In the genomic region with DNA sequence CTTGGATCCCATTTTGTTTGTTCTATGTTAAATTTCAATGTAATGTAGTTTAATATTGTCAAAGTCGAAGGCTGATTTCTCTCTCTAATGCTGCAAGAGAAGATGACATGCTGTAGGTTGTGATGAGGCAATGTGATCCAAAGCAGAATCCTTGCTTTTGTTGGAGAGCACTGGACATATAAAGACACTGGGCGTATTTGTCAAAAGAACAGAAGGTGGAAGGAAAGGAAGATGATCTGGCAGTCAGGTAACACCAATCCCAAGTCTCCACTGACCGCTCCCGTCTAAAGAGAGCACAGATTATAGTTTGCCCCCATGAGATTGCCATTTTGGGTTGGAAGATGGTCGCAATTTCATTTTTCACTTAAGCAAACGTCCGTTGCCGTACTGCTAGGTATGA, we compare ENCODE assay signal across 1 cellular context.
TF ChIP-seq lines count a peak whose summit lies in the region.

No MANE protein-coding gene starts in this region.

TF ChIP-seq in WTC11, 78 proteins besides CTCF, POLR2A, EP300 and RAD21 (continued from another document):
- TF ChIP-seq, protein P1, sequence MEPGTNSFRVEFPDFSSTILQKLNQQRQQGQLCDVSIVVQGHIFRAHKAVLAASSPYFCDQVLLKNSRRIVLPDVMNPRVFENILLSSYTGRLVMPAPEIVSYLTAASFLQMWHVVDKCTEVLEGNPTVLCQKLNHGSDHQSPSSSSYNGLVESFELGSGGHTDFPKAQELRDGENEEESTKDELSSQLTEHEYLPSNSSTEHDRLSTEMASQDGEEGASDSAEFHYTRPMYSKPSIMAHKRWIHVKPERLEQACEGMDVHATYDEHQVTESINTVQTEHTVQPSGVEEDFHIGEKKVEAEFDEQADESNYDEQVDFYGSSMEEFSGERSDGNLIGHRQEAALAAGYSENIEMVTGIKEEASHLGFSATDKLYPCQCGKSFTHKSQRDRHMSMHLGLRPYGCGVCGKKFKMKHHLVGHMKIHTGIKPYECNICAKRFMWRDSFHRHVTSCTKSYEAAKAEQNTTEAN (CRISPR knock-in tag; IDR thresholded peaks at IDR 0.05) = no peak
- no peak for TF ChIP-seq RELA (CRISPR knock-in tag; IDR thresholded peaks at IDR 0.05; ENCODE audit: borderline replicate concordance)
- TF ChIP-seq, protein P2, sequence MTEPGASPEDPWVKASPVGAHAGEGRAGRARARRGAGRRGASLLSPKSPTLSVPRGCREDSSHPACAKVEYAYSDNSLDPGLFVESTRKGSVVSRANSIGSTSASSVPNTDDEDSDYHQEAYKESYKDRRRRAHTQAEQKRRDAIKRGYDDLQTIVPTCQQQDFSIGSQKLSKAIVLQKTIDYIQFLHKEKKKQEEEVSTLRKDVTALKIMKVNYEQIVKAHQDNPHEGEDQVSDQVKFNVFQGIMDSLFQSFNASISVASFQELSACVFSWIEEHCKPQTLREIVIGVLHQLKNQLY (CRISPR knock-in tag; IDR thresholded peaks at IDR 0.05) = no peak
- no peak for TF ChIP-seq NR2C2 (CRISPR knock-in tag; IDR thresholded peaks at IDR 0.05)
- TF ChIP-seq TP53 (CRISPR knock-in tag; IDR thresholded peaks at IDR 0.05) = no peak
- TF ChIP-seq, protein P3, sequence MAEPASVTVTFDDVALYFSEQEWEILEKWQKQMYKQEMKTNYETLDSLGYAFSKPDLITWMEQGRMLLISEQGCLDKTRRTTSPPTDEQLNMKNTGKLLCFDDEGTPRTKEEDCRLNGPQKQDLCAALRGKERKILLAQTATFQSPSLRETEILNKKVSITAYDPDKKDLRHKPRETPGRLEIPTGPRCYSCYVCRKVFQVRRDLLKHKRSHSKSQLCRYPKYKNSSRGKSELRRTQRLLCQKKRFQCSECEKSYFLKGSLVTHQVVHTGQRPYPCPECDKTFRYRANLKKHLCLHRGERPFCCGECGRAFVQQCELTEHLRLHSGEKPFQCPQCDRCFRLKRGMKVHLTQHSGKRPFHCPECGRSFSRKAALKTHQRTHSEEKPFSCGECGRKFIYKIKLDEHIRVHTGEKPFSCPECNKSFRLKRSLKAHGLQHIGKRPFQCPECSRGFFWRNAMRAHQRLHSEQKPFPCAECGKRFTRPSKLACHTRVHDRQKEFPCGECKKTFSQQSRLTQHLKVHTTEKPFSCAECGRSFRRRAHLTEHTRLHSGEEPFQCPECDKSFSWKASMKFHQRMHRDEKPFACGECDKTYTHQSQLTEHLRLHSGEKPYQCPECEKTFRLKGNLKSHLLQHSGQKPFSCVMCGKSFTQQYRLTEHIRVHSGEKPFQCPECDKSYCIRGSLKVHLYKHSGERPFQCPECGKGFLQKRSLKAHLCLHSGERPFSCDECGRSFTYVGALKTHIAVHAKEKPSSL (CRISPR knock-in tag; conservative IDR thresholded peaks at IDR 0.05) = no peak
- TF ChIP-seq OVOL2 (CRISPR knock-in tag; IDR thresholded peaks at IDR 0.05; ENCODE audit: borderline replicate concordance) = no peak
- TF ChIP-seq, protein P4, sequence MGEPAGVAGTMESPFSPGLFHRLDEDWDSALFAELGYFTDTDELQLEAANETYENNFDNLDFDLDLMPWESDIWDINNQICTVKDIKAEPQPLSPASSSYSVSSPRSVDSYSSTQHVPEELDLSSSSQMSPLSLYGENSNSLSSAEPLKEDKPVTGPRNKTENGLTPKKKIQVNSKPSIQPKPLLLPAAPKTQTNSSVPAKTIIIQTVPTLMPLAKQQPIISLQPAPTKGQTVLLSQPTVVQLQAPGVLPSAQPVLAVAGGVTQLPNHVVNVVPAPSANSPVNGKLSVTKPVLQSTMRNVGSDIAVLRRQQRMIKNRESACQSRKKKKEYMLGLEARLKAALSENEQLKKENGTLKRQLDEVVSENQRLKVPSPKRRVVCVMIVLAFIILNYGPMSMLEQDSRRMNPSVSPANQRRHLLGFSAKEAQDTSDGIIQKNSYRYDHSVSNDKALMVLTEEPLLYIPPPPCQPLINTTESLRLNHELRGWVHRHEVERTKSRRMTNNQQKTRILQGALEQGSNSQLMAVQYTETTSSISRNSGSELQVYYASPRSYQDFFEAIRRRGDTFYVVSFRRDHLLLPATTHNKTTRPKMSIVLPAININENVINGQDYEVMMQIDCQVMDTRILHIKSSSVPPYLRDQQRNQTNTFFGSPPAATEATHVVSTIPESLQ (CRISPR knock-in tag; IDR thresholded peaks at IDR 0.05) = no peak
- TF ChIP-seq, protein P5, sequence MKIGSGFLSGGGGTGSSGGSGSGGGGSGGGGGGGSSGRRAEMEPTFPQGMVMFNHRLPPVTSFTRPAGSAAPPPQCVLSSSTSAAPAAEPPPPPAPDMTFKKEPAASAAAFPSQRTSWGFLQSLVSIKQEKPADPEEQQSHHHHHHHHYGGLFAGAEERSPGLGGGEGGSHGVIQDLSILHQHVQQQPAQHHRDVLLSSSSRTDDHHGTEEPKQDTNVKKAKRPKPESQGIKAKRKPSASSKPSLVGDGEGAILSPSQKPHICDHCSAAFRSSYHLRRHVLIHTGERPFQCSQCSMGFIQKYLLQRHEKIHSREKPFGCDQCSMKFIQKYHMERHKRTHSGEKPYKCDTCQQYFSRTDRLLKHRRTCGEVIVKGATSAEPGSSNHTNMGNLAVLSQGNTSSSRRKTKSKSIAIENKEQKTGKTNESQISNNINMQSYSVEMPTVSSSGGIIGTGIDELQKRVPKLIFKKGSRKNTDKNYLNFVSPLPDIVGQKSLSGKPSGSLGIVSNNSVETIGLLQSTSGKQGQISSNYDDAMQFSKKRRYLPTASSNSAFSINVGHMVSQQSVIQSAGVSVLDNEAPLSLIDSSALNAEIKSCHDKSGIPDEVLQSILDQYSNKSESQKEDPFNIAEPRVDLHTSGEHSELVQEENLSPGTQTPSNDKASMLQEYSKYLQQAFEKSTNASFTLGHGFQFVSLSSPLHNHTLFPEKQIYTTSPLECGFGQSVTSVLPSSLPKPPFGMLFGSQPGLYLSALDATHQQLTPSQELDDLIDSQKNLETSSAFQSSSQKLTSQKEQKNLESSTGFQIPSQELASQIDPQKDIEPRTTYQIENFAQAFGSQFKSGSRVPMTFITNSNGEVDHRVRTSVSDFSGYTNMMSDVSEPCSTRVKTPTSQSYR (CRISPR knock-in tag; IDR thresholded peaks at IDR 0.05) = no peak
- no peak for TF ChIP-seq FOXP1 (CRISPR knock-in tag; IDR thresholded peaks at IDR 0.05; ENCODE audit: borderline replicate concordance)
- no peak for TF ChIP-seq ZBTB21 (CRISPR knock-in tag; IDR thresholded peaks at IDR 0.05; ENCODE audit: borderline replicate concordance)
- TF ChIP-seq, protein P6, sequence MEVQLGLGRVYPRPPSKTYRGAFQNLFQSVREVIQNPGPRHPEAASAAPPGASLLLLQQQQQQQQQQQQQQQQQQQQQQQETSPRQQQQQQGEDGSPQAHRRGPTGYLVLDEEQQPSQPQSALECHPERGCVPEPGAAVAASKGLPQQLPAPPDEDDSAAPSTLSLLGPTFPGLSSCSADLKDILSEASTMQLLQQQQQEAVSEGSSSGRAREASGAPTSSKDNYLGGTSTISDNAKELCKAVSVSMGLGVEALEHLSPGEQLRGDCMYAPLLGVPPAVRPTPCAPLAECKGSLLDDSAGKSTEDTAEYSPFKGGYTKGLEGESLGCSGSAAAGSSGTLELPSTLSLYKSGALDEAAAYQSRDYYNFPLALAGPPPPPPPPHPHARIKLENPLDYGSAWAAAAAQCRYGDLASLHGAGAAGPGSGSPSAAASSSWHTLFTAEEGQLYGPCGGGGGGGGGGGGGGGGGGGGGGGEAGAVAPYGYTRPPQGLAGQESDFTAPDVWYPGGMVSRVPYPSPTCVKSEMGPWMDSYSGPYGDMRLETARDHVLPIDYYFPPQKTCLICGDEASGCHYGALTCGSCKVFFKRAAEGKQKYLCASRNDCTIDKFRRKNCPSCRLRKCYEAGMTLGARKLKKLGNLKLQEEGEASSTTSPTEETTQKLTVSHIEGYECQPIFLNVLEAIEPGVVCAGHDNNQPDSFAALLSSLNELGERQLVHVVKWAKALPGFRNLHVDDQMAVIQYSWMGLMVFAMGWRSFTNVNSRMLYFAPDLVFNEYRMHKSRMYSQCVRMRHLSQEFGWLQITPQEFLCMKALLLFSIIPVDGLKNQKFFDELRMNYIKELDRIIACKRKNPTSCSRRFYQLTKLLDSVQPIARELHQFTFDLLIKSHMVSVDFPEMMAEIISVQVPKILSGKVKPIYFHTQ (CRISPR knock-in tag; IDR thresholded peaks at IDR 0.05) = no peak
- no peak for TF ChIP-seq NR3C1 (CRISPR knock-in tag; conservative IDR thresholded peaks at IDR 0.05; ENCODE audit: low read depth)
- no peak for TF ChIP-seq CBFB (CRISPR knock-in tag; IDR thresholded peaks at IDR 0.05; ENCODE audit: low read depth)
